ENCODE assay signal across 8 cellular contexts in genomic region chr10:128125944-128126764, GRCh38. TPM values are rescaled to one million over a fixed set of nuclear protein-coding genes. Genes with fewer than 3 reads are reported as not detected.
DNase-seq lines count a peak whose midpoint lies in the region; ATAC-seq and TF ChIP-seq lines count a peak whose summit lies in the region.

Gene MKI67 (minus strand): TSS chr10:128126423. CDS start chr10:128125667, 756 bp downstream.

- H3K4me3 ChIP-seq in rectal smooth muscle tissue (ENCODE audit: low read length): peak within 1 kb of the TSS; percentile 72
- peak within 1 kb of the TSS; percentile 43 to 45 for H3K4me3 ChIP-seq in aorta (ENCODE audit: low read length in 2 of 2)

- DNase-seq in NCI-H146 treated with DMSO at 0.1 percent for 48 hours (lab: John Stamatoyannopoulos, UW; ENCODE audit: unreplicated experiment) (peak; percentile 82), T-helper 2 cell (peak; percentile 82 to 96 (median 84)), anterior cingulate cortex (lab: John Stamatoyannopoulos, UW) (peak in 48 of 58 donors; percentile 5 to 72 (median 42)), hepatic stellate cell (ENCODE audit: low spot score) (peak; percentile 95), aorta (peak; percentile 89 to 92)

- peak; percentile 56 for TF ChIP-seq POLR2A in GM18505 (IDR thresholded peaks at IDR 0.05; ENCODE audit: borderline replicate concordance, extremely low read depth, insufficient read depth, insufficient read length)

- peaks cover 4% of the 10 kb centered on the region for H3K27me3 ChIP-seq in rectal smooth muscle tissue (ENCODE audit: control insufficient read depth, insufficient read depth, low read length)
- H3K27me3 ChIP-seq in aorta (ENCODE audit: control insufficient read depth in 1 of 2, insufficient read depth in 2 of 2, low read length in 1 of 2): no peaks in the 10 kb centered on the region

- no peaks in the 10 kb centered on the region for H3K9me3 ChIP-seq in aorta (ENCODE audit: control insufficient read depth, low read length)

- H3K4me1 ChIP-seq in rectal smooth muscle tissue (ENCODE audit: control insufficient read depth, insufficient read depth, low read length) (peaks cover 3% of the 10 kb centered on the region), aorta (ENCODE audit: control insufficient read depth in 1 of 2, insufficient read depth in 2 of 2, low read length in 2 of 2) (no peaks in the 10 kb centered on the region)

- no peaks in the 10 kb centered on the region for H3K36me3 ChIP-seq in rectal smooth muscle tissue (ENCODE audit: control insufficient read depth, insufficient read depth, low read length)
- H3K36me3 ChIP-seq in aorta (ENCODE audit: control insufficient read depth in 1 of 2, insufficient read depth in 2 of 2, low read length in 1 of 2): no peaks in the 10 kb centered on the region

- peak within 1 kb of the TSS; percentile 6 for H3K9ac ChIP-seq in rectal smooth muscle tissue (ENCODE audit: low read length)

- ATAC-seq in GM18505 (IDR thresholded peaks at IDR 0.05; ENCODE audit: unreplicated experiment) (peak; percentile 89), HG02885 (IDR thresholded peaks at IDR 0.05; ENCODE audit: poor library complexity, unreplicated experiment) (peak; percentile 76), aorta (ENCODE audit: low FRiP score) (peak; percentile 91)

- intact Hi-C loops in aorta (cut with DNase I): no loop called here

- H3K27ac ChIP-seq in rectal smooth muscle tissue (ENCODE audit: low read depth, low read length): no peak within 1 kb of the TSS
- no peak within 1 kb of the TSS for H3K27ac ChIP-seq in aorta (ENCODE audit: low read depth in 1 of 2, low read length in 2 of 2)

- 1% methylated on average over 71 to 95 of the region's 95 CpGs for WGBS in aorta, 2 donors

RNA-seq across cellular contexts. Expression of gene MKI67, which starts in this region (rescaled TPM):
- total RNA-seq in aorta: 1 to 10 TPM; 1.2 to 4.2 TPM
- polyA plus RNA-seq in aorta: under 1 TPM; 0.03 to 0.50 TPM

Comparison
In these comparisons a context has a peak if more than half of its experiments do, and no peak if none do; other contexts are left out.
1. DNase-seq: peak in every context shown above with its lines; median percentile 95 in hepatic stellate cell; 90 in aorta; 84 in T-helper 2 cell; 82 in NCI-H146 treated with DMSO at 0.1 percent for 48 hours; 42 in anterior cingulate cortex.